In the genomic region with DNA sequence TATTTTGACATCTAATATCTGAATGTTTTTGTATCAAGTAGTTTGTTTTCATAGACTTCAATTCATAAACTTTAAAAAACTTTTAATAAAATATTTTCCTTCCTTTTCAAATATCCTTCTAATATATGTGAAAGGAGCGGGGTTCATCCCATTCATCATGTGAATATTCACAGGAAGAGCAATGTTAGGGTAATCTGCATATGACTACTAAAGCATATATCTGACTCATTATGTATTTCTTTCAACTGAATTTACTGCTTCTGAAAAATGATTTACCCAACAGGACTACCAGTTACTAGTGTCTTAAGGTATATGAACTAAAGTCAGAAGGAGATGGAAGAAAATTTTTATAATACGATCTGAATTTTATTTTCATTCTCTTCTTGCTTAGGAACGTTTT, we compare ENCODE assay signal across 28 cellular contexts.
"Had no signal": no experiment of that assay in that cellular context is flagged by ENCODE, and none has a peak within 500 bp of the region (broad histone marks: within the 10 kb centered on the region; RNA-seq: fewer than 3 reads in every experiment).

No MANE protein-coding gene starts in this region.

- H3K36me3 ChIP-seq: neural progenitor cell, neutrophil, pancreas, prostate gland, thyroid gland, transverse colon, vagina had no signal

- H3K4me1 ChIP-seq: left ventricle myocardium inferior, neural progenitor cell, pancreas, prostate gland, spleen, thyroid gland, transverse colon, upper lobe of left lung, vagina had no signal

- ATAC-seq: natural killer cell; pancreas; right cardiac atrium; sciatic nerve; stimulated activated memory B cell treated with anti-CD40 and anti-IgM and Interleukin-4, amounts not matched to agents 10 μg/mL and 1 μg/mL and 100 μg/mL, for 72 hours; stimulated activated naive CD8-positive, alpha-beta T cell treated with anti-CD3 and anti-CD28 coated beads, Interleukin-15, amount 100 ng/mL, for 72 hours had no signal

- H3K27ac ChIP-seq: left ventricle myocardium inferior, neural progenitor cell, neutrophil, pancreas, prostate gland, skin epidermis, spleen, thyroid gland, transverse colon, upper lobe of left lung, vagina had no signal

- H3K4me3 ChIP-seq: left ventricle myocardium inferior, lung, neural progenitor cell, pancreas, prostate gland, skin epidermis, spleen, thyroid gland, transverse colon, upper lobe of left lung, vagina had no signal

- H3K9me3 ChIP-seq: left ventricle myocardium inferior, neutrophil, pancreas, prostate gland, spleen, thyroid gland, transverse colon, upper lobe of left lung, vagina had no signal

- H2AFZ ChIP-seq: neural progenitor cell had no signal

- H3K4me2 ChIP-seq: neural progenitor cell had no signal

- H3K9ac ChIP-seq: neural progenitor cell had no signal

- H3K27me3 ChIP-seq: neural progenitor cell, neutrophil, pancreas, spleen, thyroid gland, transverse colon, upper lobe of left lung, vagina had no signal

- DNase-seq: hippocampal formation; immature natural killer cell; left ventricle myocardium inferior; mesendoderm; naive B cell; natural killer cell; nephron progenitor cell; occipital lobe; pancreas; posterior cingulate gyrus; retina; right cardiac atrium; spleen; stimulated activated CD4-positive, alpha-beta T cell treated with anti-CD3 and anti-CD28 coated beads, Interleukin-4, amount 100 ng/mL, for 24 hours; stimulated activated naive CD4-positive, alpha-beta T cell treated with Interleukin-2 at 50 U/mL for 16 hours; stimulated activated naive CD8-positive, alpha-beta T cell treated with anti-CD3 and anti-CD28 coated beads, Interleukin-15, amount 100 ng/mL, for 72 hours; substantia nigra; thyroid gland; transverse colon; upper lobe of left lung had no signal
